8 cellular contexts compared by ENCODE assay signal in the genomic region with DNA sequence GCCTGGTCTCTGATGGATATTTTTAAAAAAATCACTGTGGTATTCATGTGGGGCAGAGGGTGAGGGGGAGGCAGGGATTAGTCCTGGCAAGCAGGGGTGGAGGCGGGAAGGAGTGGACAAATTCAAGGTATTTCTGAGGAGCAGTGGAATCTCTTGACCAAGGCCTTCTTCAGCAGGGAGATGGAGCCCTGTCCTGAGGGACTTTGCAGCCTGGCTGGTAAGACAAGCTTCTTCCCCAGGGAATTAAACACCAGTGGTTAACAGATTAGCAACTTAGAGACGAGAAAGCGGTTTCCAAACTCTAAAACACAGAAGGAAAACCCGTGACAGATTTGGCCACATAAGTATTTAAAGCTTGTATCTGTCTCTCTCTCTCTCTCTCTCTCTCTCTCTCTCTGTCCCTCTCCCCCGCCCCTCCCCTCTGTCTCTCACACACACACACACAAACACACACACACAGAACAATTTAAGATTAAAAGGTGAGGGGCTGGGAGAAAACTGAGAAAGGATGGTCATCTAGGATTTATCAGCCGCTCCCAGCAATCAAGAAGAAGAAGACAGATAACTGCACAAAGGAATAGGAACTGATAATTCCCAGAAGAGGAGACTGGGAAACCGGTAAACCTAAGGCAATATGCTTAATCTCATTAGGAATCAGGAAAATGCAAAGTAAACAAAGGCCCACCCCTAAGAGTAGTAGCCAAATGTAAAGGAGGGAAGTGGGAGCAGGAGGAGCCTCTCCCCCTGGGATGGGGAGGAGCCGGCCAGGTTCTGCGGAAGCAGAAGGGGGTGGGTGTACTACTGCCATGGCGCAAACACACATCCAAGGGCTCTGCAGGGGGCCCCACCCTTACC. TPM values are rescaled to one million over a fixed set of nuclear protein-coding genes. Genes with fewer than 3 reads are reported as not detected.
A peak's percentile ranks its signal among the peaks of the same experiment; 100 is the strongest.
DNase-seq lines count a peak whose midpoint lies in the region; ATAC-seq and TF ChIP-seq lines count a peak whose summit lies in the region.
"Not testable (repeated sequence)": the region's sequence is repeated elsewhere in the genome, so short reads cannot be mapped to it uniquely, and the experiment has no call there.

No MANE protein-coding gene starts in this region.

- ATAC-seq in left lung (peak; percentile 23), omental fat pad (ENCODE audit: low FRiP score) (peak; percentile 23), upper lobe of right lung (peak; percentile 38)

- intact Hi-C loops in left lung (cut with DNase I); upper lobe of right lung (cut with DNase I): not testable (repeated sequence)

- 44% methylated on average over 7 of the region's 10 CpGs for WGBS in HUES64

- peak overlapping the region; percentile 51 to 80 (median 72) for H3K4me2 ChIP-seq in BLaER1 treated with 17β-estradiol and CSF1 and Interleukin-3, amounts not matched to agents 10 nM and 100 nM

- H3K4me3 ChIP-seq in BLaER1 treated with 17β-estradiol and CSF1 and Interleukin-3, amounts not matched to agents 10 nM and 100 nM; brain microvascular endothelial cell (ENCODE audit: low read depth, low read length); left lung; upper lobe of right lung: not testable (repeated sequence)
- H3K4me3 ChIP-seq in HUES64 (ENCODE audit: low read length) (0 out of 2 replicates have a peak overlapping the region, but pooled peaks have one; percentile 24), SK-N-MC (peak overlapping the region; percentile 66)

- not testable (repeated sequence) for H3K9me3 ChIP-seq in BLaER1 treated with 17β-estradiol and CSF1 and Interleukin-3, amounts not matched to agents 10 nM and 100 nM (replicated peaks in 1 of 11); HUES64 (ENCODE audit: insufficient read depth, low read depth, low read length); SK-N-MC (ENCODE audit: low read depth, low read length); left lung; upper lobe of right lung

- not testable (repeated sequence) for H4K20me1 ChIP-seq in BLaER1 treated with 17β-estradiol and CSF1 and Interleukin-3, amounts not matched to agents 10 nM and 100 nM

- DNase-seq in SK-N-MC (ENCODE audit: low read depth, low spot score); left lung; omental fat pad (ENCODE audit: low spot score): not testable (repeated sequence)
- DNase-seq in brain microvascular endothelial cell = peak; percentile 18
- DNase-seq in fibroblast of peridontal ligament (ENCODE audit: extremely low read depth) = peak; percentile 76
- peak; percentile 27 for DNase-seq in upper lobe of right lung

- in situ Hi-C loops in brain microvascular endothelial cell (cut with HindIII; ENCODE audit: low pct_ligation_motif_present, low sequenced_read_pairs) = not testable (repeated sequence)

- H3K4me1 ChIP-seq in BLaER1 treated with 17β-estradiol and CSF1 and Interleukin-3, amounts not matched to agents 10 nM and 100 nM = peaks cover 23 to 54% (median 39%) of the 10 kb centered on the region in 10 experiments
- H3K4me1 ChIP-seq in HUES64 (ENCODE audit: insufficient read depth, low read length) = peaks cover 11% of the 10 kb centered on the region; the same call in 1 of the 2 replicates
- H3K4me1 ChIP-seq in left lung, upper lobe of right lung: not testable (repeated sequence)

- not testable (repeated sequence) for H3K27me3 ChIP-seq in BLaER1 treated with 17β-estradiol and CSF1 and Interleukin-3, amounts not matched to agents 10 nM and 100 nM; HUES64 (ENCODE audit: insufficient read depth, low read length); brain microvascular endothelial cell (replicated peaks); left lung; upper lobe of right lung

- H3K9ac ChIP-seq in BLaER1 treated with 17β-estradiol and CSF1 and Interleukin-3, amounts not matched to agents 10 nM and 100 nM = peak overlapping the region in 9 of 11 experiments; percentile 6 to 61 (median 48); a peak in 14 of 22 replicates
- not testable (repeated sequence) for H3K9ac ChIP-seq in HUES64 (ENCODE audit: low read depth, low read length)
- peak overlapping the region; percentile 4 for H3K9ac ChIP-seq in SK-N-MC (ENCODE audit: insufficient read length)

- not testable (repeated sequence) for H3K36me3 ChIP-seq in BLaER1 treated with 17β-estradiol and CSF1 and Interleukin-3, amounts not matched to agents 10 nM and 100 nM; HUES64 (ENCODE audit: insufficient read depth, low read length); SK-N-MC (ENCODE audit: insufficient read depth, low read length); brain microvascular endothelial cell (replicated peaks); left lung; upper lobe of right lung

- H3K27ac ChIP-seq in BLaER1 treated with 17β-estradiol and CSF1 and Interleukin-3, amounts not matched to agents 10 nM and 100 nM = peak overlapping the region in 9 of 11 experiments; percentile 9 to 64 (median 43); a peak in 13 of 22 replicates
- not testable (repeated sequence) for H3K27ac ChIP-seq in HUES64 (ENCODE audit: low read depth, low read length); brain microvascular endothelial cell; left lung; upper lobe of right lung
- peak overlapping the region; percentile 94 for H3K27ac ChIP-seq in SK-N-MC

- not testable (repeated sequence) for TF ChIP-seq CTCF in brain microvascular endothelial cell (IDR thresholded peaks at IDR 0.05; ENCODE audit: low read depth, low read length, missing control alignments); left lung (IDR thresholded peaks at IDR 0.05); omental fat pad (IDR thresholded peaks at IDR 0.05); upper lobe of right lung (IDR thresholded peaks at IDR 0.05)

RNA-seq across cellular contexts. Expression of a gene that starts 27.7 kb away (rescaled TPM):
- 8.2 TPM for polyA plus RNA-seq in HUES64 (2013, experiment 1 of 2)
- 12.2 TPM for polyA plus RNA-seq in HUES64 (2013, experiment 2 of 2)
- total RNA-seq in left lung = 1 to 10 TPM; 2.9 to 4.6 TPM
- 1 to 10 TPM; 1.4 to 6.5 (median 3.1) TPM for total RNA-seq in omental fat pad
- total RNA-seq in upper lobe of right lung = 4.3 TPM

RNA-seq across cellular contexts. Expression of a gene that starts 35.8 kb away (rescaled TPM):
- 6.1 TPM for polyA plus RNA-seq in HUES64 (2013, experiment 1 of 2)
- 6.4 TPM for polyA plus RNA-seq in HUES64 (2013, experiment 2 of 2)
- total RNA-seq in left lung (10 to 100 TPM; 23.5 to 37.3 TPM), omental fat pad (10 to 100 TPM in 1 of 4 donors, 1 to 10 TPM in 3; 1.1 to 20.5 (median 5.9) TPM), upper lobe of right lung (43.2 TPM)
